8 cellular contexts compared by ENCODE assay signal in the genomic region with DNA sequence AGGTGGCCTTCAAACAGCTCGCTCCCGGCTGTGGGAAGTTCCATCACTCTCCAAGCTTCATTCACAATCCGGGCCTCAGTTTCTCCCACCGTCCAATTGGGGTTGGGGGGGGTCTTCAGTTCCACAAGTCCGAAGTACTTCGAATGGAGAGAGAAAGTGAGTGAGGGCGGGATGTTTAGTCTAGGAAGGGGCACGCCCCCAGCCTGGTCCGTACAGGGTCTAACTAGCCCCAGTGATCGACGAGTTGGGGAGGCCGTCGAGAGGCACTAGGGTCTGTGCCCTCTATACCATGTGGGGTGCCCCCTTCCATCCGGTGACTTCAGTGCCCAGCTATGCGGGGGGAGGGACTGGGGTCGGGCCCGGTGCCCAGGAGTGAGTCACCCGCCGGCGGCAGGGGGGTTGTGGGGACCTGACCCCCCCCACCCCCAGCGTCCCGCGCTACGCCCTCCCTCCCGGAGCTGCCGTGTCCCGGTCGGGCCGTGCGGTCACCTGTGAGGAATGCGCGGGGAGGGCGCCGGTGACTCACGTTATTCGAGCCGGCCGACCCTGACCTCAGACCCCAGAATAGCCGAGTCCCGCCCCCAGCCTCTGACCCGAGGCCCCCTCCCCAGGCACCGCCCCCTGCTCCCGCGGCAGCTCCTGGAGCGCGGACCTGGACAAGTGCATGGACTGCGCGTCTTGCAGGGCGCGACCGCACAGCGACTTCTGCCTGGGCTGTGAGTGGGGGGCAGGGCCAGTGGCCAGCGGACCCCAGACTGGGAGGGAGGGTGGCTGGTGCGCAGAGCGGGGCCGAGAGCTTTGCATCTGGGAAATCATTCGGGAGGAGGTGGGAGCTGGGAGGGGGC. TPM values are rescaled to one million over a fixed set of nuclear protein-coding genes. Genes with fewer than 3 reads are reported as not detected.
A peak's percentile ranks its signal among the peaks of the same experiment; 100 is the strongest.
DNase-seq lines count a peak whose midpoint lies in the region; FAIRE-seq and TF ChIP-seq lines count a peak whose summit lies in the region.

No MANE protein-coding gene starts in this region.

- TF ChIP-seq POLR2A in GM12892 (IDR thresholded peaks at IDR 0.05; ENCODE audit: low read depth, low read length) = no peak

- DNase-seq in SKM-1 treated with dmso at 0.1 percent for 144 hours (lab: John Stamatoyannopoulos, UW; ENCODE audit: unreplicated experiment) = peak; percentile 35
- DNase-seq in SKM-1 (lab: John Stamatoyannopoulos, UW; ENCODE audit: unreplicated experiment) = no peak
- DNase-seq in T follicular helper cell (ENCODE audit: low read depth) = peak; percentile 67
- DNase-seq in astrocyte of the hippocampus (ENCODE audit: low read depth, low spot score) = peak; percentile 97
- peak; percentile 93 for DNase-seq in hepatic stellate cell (ENCODE audit: low spot score)
- DNase-seq in retinal pigment epithelial cell (ENCODE audit: low read depth) = peak; percentile 79
- no peak for DNase-seq in GM12892 (ENCODE audit: insufficient read length)
- no peak for DNase-seq in NCI-H1436 (lab: John Stamatoyannopoulos, UW)

- FAIRE-seq in GM12892 (lab: Jason Lieb, UNC) = no peak

- H3K4me3 ChIP-seq in retinal pigment epithelial cell (ENCODE audit: low read length) = peak overlapping the region; percentile 64

- no peak for TF ChIP-seq CTCF in retinal pigment epithelial cell (conservative IDR thresholded peaks at IDR 0.05; ENCODE audit: low read depth, low read length)

RNA-seq across cellular contexts. Expression of gene TNFRSF12A, which starts 0.7 kb away (rescaled TPM):
- polyA plus RNA-seq in GM12892 (2012; ENCODE audit: missing spikeins) = 0.66 TPM

RNA-seq across cellular contexts. Expression of gene CLDN6, which starts 2.8 kb away (rescaled TPM):
- polyA plus RNA-seq in GM12892 (2012; ENCODE audit: missing spikeins) = not detected

RNA-seq across cellular contexts. Expression of gene HCFC1R1, which starts 2.9 kb away (rescaled TPM):
- polyA plus RNA-seq in GM12892 (2012; ENCODE audit: missing spikeins) = 15.2 TPM

RNA-seq across cellular contexts. Expression of gene THOC6, which starts 3.0 kb away (rescaled TPM):
- polyA plus RNA-seq in GM12892 (2012; ENCODE audit: missing spikeins) = 19.5 TPM

RNA-seq across cellular contexts. Expression of gene CLDN9, which starts 8.1 kb away (rescaled TPM):
- not detected for polyA plus RNA-seq in GM12892 (2012; ENCODE audit: missing spikeins)

Comparison
In these comparisons a context has a peak if more than half of its experiments do, and no peak if none do; other contexts are left out.
1. DNase-seq: peak in SKM-1 treated with dmso at 0.1 percent for 144 hours (single experiment), T follicular helper cell (single experiment), astrocyte of the hippocampus (single experiment), hepatic stellate cell (single experiment) and retinal pigment epithelial cell (single experiment); none in SKM-1 (single experiment), GM12892 (single experiment) and NCI-H1436 (single experiment).